Comparison of ENCODE assay signal across 8 cellular contexts in the genomic region with DNA sequence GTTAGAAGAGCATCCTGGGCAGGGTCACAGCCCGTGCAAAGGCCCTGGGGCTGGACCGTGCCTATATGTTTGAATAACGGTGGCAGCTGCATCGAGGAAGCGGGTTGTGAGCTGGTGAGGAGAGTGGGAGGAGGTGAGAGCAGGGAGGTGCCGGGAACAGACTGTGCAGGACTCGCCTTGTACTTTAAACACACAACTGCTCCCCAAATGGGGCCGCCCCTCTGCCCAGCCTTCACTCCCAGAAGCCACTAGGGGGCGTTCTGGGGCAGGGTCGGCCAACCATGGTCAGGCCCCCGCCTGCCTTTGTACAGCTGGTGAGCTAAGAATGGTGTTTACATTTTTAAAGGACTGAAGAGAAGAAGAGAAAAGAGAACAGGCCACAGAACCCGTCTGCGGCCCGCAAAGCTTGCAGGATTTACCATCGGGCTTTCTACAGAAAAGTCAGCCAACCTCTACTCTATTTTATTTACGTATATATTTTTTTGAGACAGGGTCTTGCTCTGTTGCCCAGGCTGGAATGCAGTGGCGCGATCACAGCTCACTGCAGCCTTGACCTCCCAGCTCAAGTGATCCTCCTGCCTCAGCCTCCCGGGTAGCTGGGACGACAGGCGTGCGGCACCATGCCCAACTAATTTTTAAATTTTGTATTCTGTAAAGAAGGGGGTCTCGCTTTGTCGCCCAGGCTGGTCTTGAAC. TPM values are rescaled to one million over a fixed set of nuclear protein-coding genes. Genes with fewer than 3 reads are reported as not detected.
DNase-seq lines count a peak whose midpoint lies in the region; TF ChIP-seq lines count a peak whose summit lies in the region.
"Not testable (repeated sequence)": the region's sequence is repeated elsewhere in the genome, so short reads cannot be mapped to it uniquely, and the experiment has no call there.

No MANE protein-coding gene starts in this region.

- peak; percentile 46 for DNase-seq in EL
- DNase-seq in SK-MEL-5 (ENCODE audit: low read depth, low spot score) = peak; percentile 39
- DNase-seq in activated CD8-positive, alpha-beta memory T cell treated with anti-CD3 and anti-CD28 coated beads, Interleukin-2, amount 50 U/mL, for 48 hours = peak; percentile 80
- peak; percentile 60 for DNase-seq in choroid plexus epithelial cell (ENCODE audit: low read depth)
- DNase-seq in iPS-NIHi11 (ENCODE audit: low spot score) = peak; percentile 61
- DNase-seq in progenitor cell of endocrine pancreas (ENCODE audit: low spot score, unreplicated experiment) = peak; percentile 30
- peak; percentile 40 to 42 for DNase-seq in thyroid gland

- not testable (repeated sequence) for TF ChIP-seq POLR2A in thyroid gland (IDR thresholded peaks at IDR 0.05)

- not testable (repeated sequence) for H4K20me1 ChIP-seq in KMS-11 (ENCODE audit: insufficient read depth)

- not testable (repeated sequence) for H3K79me2 ChIP-seq in KMS-11 (ENCODE audit: insufficient read depth, low read depth)

- H3K27ac Mint-ChIP-seq in progenitor cell of endocrine pancreas = not testable (repeated sequence)

- not testable (repeated sequence) for H3K27me3 Mint-ChIP-seq in progenitor cell of endocrine pancreas

- H3K36me3 Mint-ChIP-seq in progenitor cell of endocrine pancreas (ENCODE audit: insufficient read depth) = not testable (repeated sequence)

- not testable (repeated sequence) for H3K4me2 ChIP-seq in KMS-11

- not testable (repeated sequence) for H3K4me3 ChIP-seq in KMS-11 (IDR thresholded peaks at IDR 0.05; ENCODE audit: insufficient read depth, low read depth, low read length); choroid plexus epithelial cell (ENCODE audit: low read depth, low read length); thyroid gland (replicated peaks in 1 of 3)

- not testable (repeated sequence) for H3K4me3 Mint-ChIP-seq in progenitor cell of endocrine pancreas (ENCODE audit: low read depth)

- H2AFZ ChIP-seq in KMS-11 (ENCODE audit: low read depth) = not testable (repeated sequence)

- not testable (repeated sequence) for H3K9ac ChIP-seq in KMS-11

- H3K27me3 ChIP-seq in KMS-11 (ENCODE audit: insufficient read depth, low read depth) = peaks cover 24% of the 10 kb centered on the region
- not testable (repeated sequence) for H3K27me3 ChIP-seq in thyroid gland

- 73 to 76% methylated on average over 24 of the region's 24 CpGs for WGBS in thyroid gland, 2 donors

- TF ChIP-seq CTCF in KMS-11 (conservative IDR thresholded peaks at IDR 0.05; ENCODE audit: low read depth, low read length) (peak; percentile 74), choroid plexus epithelial cell (conservative IDR thresholded peaks at IDR 0.05; ENCODE audit: low read depth, low read length) (peak; percentile 68), progenitor cell of endocrine pancreas (IDR thresholded peaks at IDR 0.05; ENCODE audit: unreplicated experiment) (peak; percentile 69), thyroid gland (IDR thresholded peaks at IDR 0.05) (peak in 5 of 6 experiments; percentile 22 to 48 (median 37))

- not testable (repeated sequence) for H3K4me1 ChIP-seq in KMS-11 (ENCODE audit: low read depth, poor library complexity, severe bottlenecking)
- H3K4me1 ChIP-seq in thyroid gland = peaks cover 8 to 10% of the 10 kb centered on the region in 2 donors

- not testable (repeated sequence) for H3K27ac ChIP-seq in KMS-11, thyroid gland

- not testable (repeated sequence) for H3K4me1 Mint-ChIP-seq in progenitor cell of endocrine pancreas (ENCODE audit: low read depth)

- not testable (repeated sequence) for H3K9me3 Mint-ChIP-seq in progenitor cell of endocrine pancreas (ENCODE audit: low read depth)

- not testable (repeated sequence) for H3K36me3 ChIP-seq in KMS-11 (ENCODE audit: insufficient read depth); thyroid gland

- in situ Hi-C loops in SK-MEL-5 (cut with HindIII; ENCODE audit: low pct_unique_long_range_greater_than_20kb, low sequenced_read_pairs) = not testable (repeated sequence)

- not testable (repeated sequence) for H3K9me3 ChIP-seq in thyroid gland

- intact Hi-C loops in thyroid gland (cut with DNase I) = not testable (repeated sequence)

RNA-seq across cellular contexts. Expression of gene ADGRL1, which starts 5.7 kb away (rescaled TPM):
- 5.0 and 8.1 TPM in 2 replicates for total RNA-seq in SK-MEL-5 (2014; rRNA removed; shearing (Covaris generic))
- polyA plus RNA-seq in SK-MEL-5 (2015; cell fraction: cytosol; rRNA removed) = 27.0 and 34.4 TPM in 2 replicates
- 27.1 and 29.1 TPM in 2 replicates for polyA plus RNA-seq in SK-MEL-5 (2015; cell fraction: nucleus; rRNA removed)
- total RNA-seq in progenitor cell of endocrine pancreas = 54.6 and 55.3 TPM in 2 replicates
- 10 to 100 TPM; 18.5 to 56.3 (median 46.2) TPM for total RNA-seq in thyroid gland

Comparison
In these comparisons a context has a peak if more than half of its experiments do, and no peak if none do; other contexts are left out.
1. DNase-seq: peak in every context shown above with its lines; median percentile 80 in activated CD8-positive, alpha-beta memory T cell treated with anti-CD3 and anti-CD28 coated beads, Interleukin-2, amount 50 U/mL, for 48 hours; 61 in iPS-NIHi11; 60 in choroid plexus epithelial cell; 46 in EL; 41 in thyroid gland; 39 in SK-MEL-5; 30 in progenitor cell of endocrine pancreas.